In the genomic region with DNA sequence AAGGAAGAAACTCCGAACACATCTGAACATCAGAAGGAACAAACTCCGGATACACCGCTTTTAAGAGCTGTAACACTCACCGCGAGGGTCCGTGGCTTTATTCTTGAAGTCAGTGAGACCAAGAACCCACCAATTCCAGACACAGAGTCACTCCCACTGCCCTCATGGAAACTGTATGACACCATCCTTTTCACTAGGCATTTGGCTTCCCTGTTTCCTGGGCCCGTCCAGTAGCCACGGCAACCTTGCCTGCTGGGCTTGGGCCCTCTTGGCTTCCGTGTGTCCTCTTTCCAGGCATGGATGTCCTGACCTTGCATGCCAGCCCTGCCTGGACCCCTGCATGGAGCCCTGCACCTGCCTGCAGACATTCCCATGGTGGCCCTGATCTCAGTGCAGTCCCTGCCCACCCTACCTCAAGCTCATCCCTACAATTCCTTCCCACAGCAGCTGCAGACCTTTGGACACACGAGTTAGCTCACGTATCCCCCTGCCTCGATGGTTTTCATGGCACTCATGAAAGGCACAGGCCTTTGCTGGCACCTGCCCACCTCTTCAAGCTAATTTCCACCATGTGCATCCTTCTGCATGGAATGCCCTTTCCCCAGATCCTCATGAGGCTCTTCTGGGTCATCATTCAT, we compare ENCODE assay signal across 28 cellular contexts. TPM values are rescaled to one million over a fixed set of nuclear protein-coding genes. Genes with fewer than 3 reads are reported as not detected.
DNase-seq lines count a peak whose midpoint lies in the region; ATAC-seq and TF ChIP-seq lines count a peak whose summit lies in the region.
"Had no signal": no experiment of that assay in that cellular context is flagged by ENCODE, and none has a peak within 500 bp of the region (broad histone marks: within the 10 kb centered on the region; RNA-seq: fewer than 3 reads in every experiment).

No MANE protein-coding gene starts in this region.

- H3K9me3 ChIP-seq in esophagus muscularis mucosa = no peaks in the 10 kb centered on the region
- H3K9me3 ChIP-seq in upper lobe of right lung = no peaks in the 10 kb centered on the region
- H3K9me3 ChIP-seq in CD4-positive, alpha-beta T cell (ENCODE audit: control insufficient read depth, low read length) = no peaks in the 10 kb centered on the region

- TF ChIP-seq POLR2A in esophagus muscularis mucosa (IDR thresholded peaks at IDR 0.05; ENCODE audit: low read depth) = no peak

- 87% methylated on average over 12 of the region's 12 CpGs for WGBS in esophagus muscularis mucosa

- intact Hi-C loops in activated CD4-positive, alpha-beta T cell treated with anti-CD3 and anti-CD28 coated beads, Interleukin-2, amount 10 ng/mL, durations not matched to agents 24 days and 14 days (cut with micrococcal nuclease) = no loop called here
- intact Hi-C loops in esophagus muscularis mucosa (cut with DNase I) = no loop called here
- intact Hi-C loops in upper lobe of right lung (cut with DNase I) = no loop called here
- intact Hi-C loops in CD4-positive, alpha-beta T cell (cut with DNase I, micrococcal nuclease) = no loop called here

- H3K27me3 Mint-ChIP-seq in activated CD4-positive, alpha-beta T cell treated with anti-CD3 and anti-CD28 coated beads, Interleukin-2, amount 10 ng/mL, durations not matched to agents 24 days and 14 days = peaks cover 19% of the 10 kb centered on the region
- H3K27me3 Mint-ChIP-seq in type B pancreatic cell = peaks cover 8% of the 10 kb centered on the region
- H3K27me3 Mint-ChIP-seq in CD4-positive, alpha-beta T cell = peaks cover 3% of the 10 kb centered on the region

- H3K27ac ChIP-seq in esophagus muscularis mucosa (replicated peaks in 1 of 4) (no peak overlapping the region), upper lobe of right lung (no peak overlapping the region)
- H3K27ac ChIP-seq in CD4-positive, alpha-beta T cell (ENCODE audit: low read depth, low read length) = no peak overlapping the region
- H3K27ac ChIP-seq: HL-60, RWPE1 had no signal

- CTCF ChIA-PET in CD4-positive, alpha-beta T cell (lab: Charles Lee) = no interaction called here

- no peak overlapping the region for H3K27ac Mint-ChIP-seq in activated CD4-positive, alpha-beta T cell treated with anti-CD3 and anti-CD28 coated beads, Interleukin-2, amount 10 ng/mL, durations not matched to agents 24 days and 14 days
- H3K27ac Mint-ChIP-seq in type B pancreatic cell = no peak overlapping the region
- H3K27ac Mint-ChIP-seq in CD4-positive, alpha-beta T cell = no peak overlapping the region

- H3K27me3 ChIP-seq in esophagus muscularis mucosa (peaks cover 0 to 8% (median 0%) of the 10 kb centered on the region in 4 donors), upper lobe of right lung (no peaks in the 10 kb centered on the region)
- no peaks in the 10 kb centered on the region for H3K27me3 ChIP-seq in CD4-positive, alpha-beta T cell (ENCODE audit: control insufficient read depth, insufficient read depth, low read length)

- no peak for ATAC-seq in upper lobe of right lung
- no peak for ATAC-seq in CD4-positive, alpha-beta T cell (ENCODE audit: poor library complexity)
- ATAC-seq: GM12878, Panc1 had no signal

- TF ChIP-seq CTCF in esophagus muscularis mucosa (IDR thresholded peaks at IDR 0.05) (no peak), type B pancreatic cell (conservative IDR thresholded peaks at IDR 0.05) (no peak), upper lobe of right lung (IDR thresholded peaks at IDR 0.05) (no peak)
- no peak for TF ChIP-seq CTCF in CD4-positive, alpha-beta T cell (IDR thresholded peaks at IDR 0.05)

- no peak overlapping the region for H3K4me3 Mint-ChIP-seq in activated CD4-positive, alpha-beta T cell treated with anti-CD3 and anti-CD28 coated beads, Interleukin-2, amount 10 ng/mL, durations not matched to agents 24 days and 14 days
- H3K4me3 Mint-ChIP-seq in type B pancreatic cell = no peak overlapping the region
- no peak overlapping the region for H3K4me3 Mint-ChIP-seq in CD4-positive, alpha-beta T cell

- peak; percentile 51 for DNase-seq in activated CD4-positive, alpha-beta T cell treated with anti-CD3 and anti-CD28 coated beads, Interleukin-2, amount 10 ng/mL, durations not matched to agents 24 days and 14 days
- DNase-seq in activated CD4-positive, alpha-beta T cell treated with anti-CD3 and anti-CD28 coated beads, Interleukin-2, amount 50 U/mL, for 1 hour = no peak
- DNase-seq in esophagus muscularis mucosa (ENCODE audit: extremely low spot score) = peak; percentile 70
- peak; percentile 80 for DNase-seq in mesenteric fat pad (ENCODE audit: low spot score)
- DNase-seq in type B pancreatic cell (ENCODE audit: extremely low spot score, unreplicated experiment) = peak; percentile 32
- no peak for DNase-seq in activated CD8-positive, alpha-beta memory T cell treated with anti-CD3 and anti-CD28 coated beads for 24 hours
- DNase-seq in upper lobe of right lung = no peak
- no peak for DNase-seq in CD4-positive, alpha-beta T cell
- DNase-seq: 8988T; ACHN; CD4-positive, alpha-beta memory T cell; COR-L47; DMS79; EL; GDM1; H7; NCI-H1048; NCI-H1417; NCI-H1694; NCI-H2029 treated with DMSO at 0.1 percent for 48 hours; NCI-H446 treated with DMSO at 0.1 percent for 48 hours; NCI-H526 treated with DMSO at 0.1 percent for 48 hours; SHP77 had no signal

- peaks cover 17% of the 10 kb centered on the region for H3K4me1 Mint-ChIP-seq in activated CD4-positive, alpha-beta T cell treated with anti-CD3 and anti-CD28 coated beads, Interleukin-2, amount 10 ng/mL, durations not matched to agents 24 days and 14 days
- no peaks in the 10 kb centered on the region for H3K4me1 Mint-ChIP-seq in type B pancreatic cell (ENCODE audit: unreplicated experiment)
- H3K4me1 Mint-ChIP-seq in CD4-positive, alpha-beta T cell (ENCODE audit: low read depth) = no peaks in the 10 kb centered on the region

- POLR2A ChIA-PET in CD4-positive, alpha-beta T cell (lab: Charles Lee) = no interaction called here

- peaks cover 4% of the 10 kb centered on the region for H3K36me3 Mint-ChIP-seq in activated CD4-positive, alpha-beta T cell treated with anti-CD3 and anti-CD28 coated beads, Interleukin-2, amount 10 ng/mL, durations not matched to agents 24 days and 14 days (ENCODE audit: low read depth)
- no peaks in the 10 kb centered on the region for H3K36me3 Mint-ChIP-seq in type B pancreatic cell
- H3K36me3 Mint-ChIP-seq in CD4-positive, alpha-beta T cell (ENCODE audit: low read depth) = no peaks in the 10 kb centered on the region
- H3K36me3 Mint-ChIP-seq: CD4-positive, alpha-beta memory T cell; IgD-negative memory B cell had no signal

- TF ChIP-seq EP300 in esophagus muscularis mucosa (IDR thresholded peaks at IDR 0.05) = no peak

- no peak overlapping the region for H3K4me3 ChIP-seq in esophagus muscularis mucosa
- no peak overlapping the region for H3K4me3 ChIP-seq in upper lobe of right lung
- H3K4me3 ChIP-seq: GM12878 had no signal

- H3K4me1 ChIP-seq in esophagus muscularis mucosa = peaks cover 0 to 8% (median 3%) of the 10 kb centered on the region in 4 donors
- peaks cover 7% of the 10 kb centered on the region for H3K4me1 ChIP-seq in upper lobe of right lung

- no peaks in the 10 kb centered on the region for H3K9me3 Mint-ChIP-seq in activated CD4-positive, alpha-beta T cell treated with anti-CD3 and anti-CD28 coated beads, Interleukin-2, amount 10 ng/mL, durations not matched to agents 24 days and 14 days
- H3K9me3 Mint-ChIP-seq in type B pancreatic cell = no peaks in the 10 kb centered on the region
- H3K9me3 Mint-ChIP-seq in CD4-positive, alpha-beta T cell = no peaks in the 10 kb centered on the region
- H3K9me3 Mint-ChIP-seq: CD4-positive, alpha-beta memory T cell; IgD-negative memory B cell had no signal

- no peaks in the 10 kb centered on the region for H3K36me3 ChIP-seq in esophagus muscularis mucosa
- no peaks in the 10 kb centered on the region for H3K36me3 ChIP-seq in upper lobe of right lung

RNA-seq across cellular contexts. Expression of gene SH2D4B, which starts 6.7 kb away (rescaled TPM):
- 0.19 and 0.23 TPM in 2 replicates for total RNA-seq in activated CD4-positive, alpha-beta T cell treated with anti-CD3 and anti-CD28 coated beads, Interleukin-2, amount 10 ng/mL, durations not matched to agents 24 days and 14 days
- total RNA-seq in esophagus muscularis mucosa = under 1 TPM in 2 of 4 donors, not detected in 2; 0.26 to 0.42 TPM
- 0.35 TPM for total RNA-seq in mesenteric fat pad
- total RNA-seq in type B pancreatic cell (ENCODE audit: low replicate concordance) = 0.07 and 0.10 TPM in 2 replicates
- total RNA-seq in upper lobe of right lung = 0.43 TPM
- total RNA-seq in CD4-positive, alpha-beta T cell = under 1 TPM; 0.16 to 0.31 TPM
- total RNA-seq: H7 had no signal

Comparison
In these comparisons a context has a peak if more than half of its experiments do, and no peak if none do; other contexts are left out.
1. DNase-seq: peak in activated CD4-positive, alpha-beta T cell treated with anti-CD3 and anti-CD28 coated beads, Interleukin-2, amount 10 ng/mL, durations not matched to agents 24 days and 14 days (single experiment), esophagus muscularis mucosa (single experiment), mesenteric fat pad (single experiment) and type B pancreatic cell (single experiment); none in activated CD4-positive, alpha-beta T cell treated with anti-CD3 and anti-CD28 coated beads, Interleukin-2, amount 50 U/mL, for 1 hour (single experiment), activated CD8-positive, alpha-beta memory T cell treated with anti-CD3 and anti-CD28 coated beads for 24 hours (single experiment), upper lobe of right lung (single experiment) and CD4-positive, alpha-beta T cell (0 of 10).